Comparison of ENCODE assay signal across 6 cellular contexts in the genomic region with DNA sequence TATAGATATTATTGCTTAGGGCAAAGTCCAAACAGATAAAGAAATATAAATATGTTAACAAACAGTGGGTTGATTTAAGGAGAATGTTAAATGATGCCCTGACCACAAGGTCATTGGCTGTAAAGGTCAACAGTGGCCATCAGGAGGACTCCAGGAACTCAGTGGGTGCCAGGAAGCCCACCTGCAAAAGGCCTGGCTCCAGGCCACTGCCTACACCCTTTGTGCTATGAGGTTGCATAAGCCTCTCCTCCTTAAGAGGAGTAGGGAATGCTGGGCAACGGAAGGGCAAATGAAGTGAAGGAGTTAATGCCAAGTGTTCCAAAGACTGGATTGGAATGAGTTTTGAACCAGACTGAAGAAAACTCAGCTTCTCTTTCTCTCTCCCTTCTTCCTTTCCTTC.
"Had no signal": no experiment of that assay in that cellular context is flagged by ENCODE, and none has a peak within 500 bp of the region (broad histone marks: within the 10 kb centered on the region; RNA-seq: fewer than 3 reads in every experiment).

No MANE protein-coding gene starts in this region.

- ATAC-seq: GM23338, HepG2 had no signal

- H3K4me3 ChIP-seq: GM23338 had no signal

- H3K27ac ChIP-seq: HL-60 had no signal

- DNase-seq: H9, HCEC 1CT, KBM-7 had no signal
